15 cellular contexts compared by ENCODE assay signal in genomic region chr2:233934524-233934923, GRCh38. TPM values are rescaled to one million over a fixed set of nuclear protein-coding genes. Genes with fewer than 3 reads are reported as not detected.
DNase-seq lines count a peak whose midpoint lies in the region; ATAC-seq and TF ChIP-seq lines count a peak whose summit lies in the region.
"Had no signal": no experiment of that assay in that cellular context is flagged by ENCODE, and none has a peak within 500 bp of the region (broad histone marks: within the 10 kb centered on the region; RNA-seq: fewer than 3 reads in every experiment).

No MANE protein-coding gene starts in this region.

- TF ChIP-seq EP300 in SK-N-SH (IDR thresholded peaks at IDR 0.05; ENCODE audit: borderline replicate concordance in 1 of 2, low read depth in 1 of 2, low read length in 1 of 2) = no peak

- WGBS in SK-N-SH (ENCODE audit: low lambda C conversion rate) = 83% methylated on average over 1 of the region's 1 CpG

- H3K4me1 ChIP-seq in SK-N-SH (ENCODE audit: control insufficient read depth in 1 of 2, insufficient read depth in 2 of 2, low read depth in 1 of 2, low read length in 1 of 2) = no peaks in the 10 kb centered on the region; a peak in 1 of 4 replicates
- H3K4me1 ChIP-seq: Caco-2 had no signal

- H3K27ac ChIP-seq in SK-N-SH (ENCODE audit: low read depth in 2 of 2, low read length in 1 of 2) (no peak overlapping the region), VCaP (peak overlapping the region; percentile 86)
- H3K27ac ChIP-seq: HL-60 had no signal

- H4K20me1 ChIP-seq in SK-N-SH (ENCODE audit: insufficient read depth) = no peaks in the 10 kb centered on the region

- POLR2A ChIA-PET in SK-N-SH (lab: Yijun Ruan, JAX) = no interaction called here
- POLR2A ChIA-PET in GM10248 (lab: Yijun Ruan, JAX) = no interaction called here

- ATAC-seq in SK-N-SH treated with all-trans-retinoic acid at 6 μM for 48 hours (no peak), GM18517 (IDR thresholded peaks at IDR 0.05; ENCODE audit: unreplicated experiment) (no peak)

- no peak for TF ChIP-seq CTCF in SK-N-SH (IDR thresholded peaks at IDR 0.05)
- TF ChIP-seq CTCF in LNCaP clone FGC (IDR thresholded peaks at IDR 0.05; ENCODE audit: control insufficient read depth, extremely low read depth, insufficient read depth) = no peak
- no peak for TF ChIP-seq CTCF in VCaP (conservative IDR thresholded peaks at IDR 0.05)
- TF ChIP-seq CTCF in GM10248 (IDR thresholded peaks at IDR 0.05; ENCODE audit: control extremely low read depth, extremely low read depth, low read depth, missing control alignments) = no peak

- no peaks in the 10 kb centered on the region for H3K9me2 ChIP-seq in SK-N-SH

- H3K4me3 ChIP-seq in SK-N-SH (ENCODE audit: low read depth in 2 of 2, low read length in 1 of 2) (no peak overlapping the region), LNCaP clone FGC (ENCODE audit: low read depth, low read length) (no peak overlapping the region)

- TF ChIP-seq RAD21 in SK-N-SH (IDR thresholded peaks at IDR 0.05; ENCODE audit: low read length) = no peak

- H3K4me2 ChIP-seq in SK-N-SH = no peak overlapping the region

- no peaks in the 10 kb centered on the region for H3K27me3 ChIP-seq in SK-N-SH (ENCODE audit: insufficient read depth)

- no peaks in the 10 kb centered on the region for H3K79me2 ChIP-seq in SK-N-SH (ENCODE audit: insufficient read depth)

- DNase-seq in SK-N-SH = no peak
- peak; percentile 70 for DNase-seq in LNCaP clone FGC (ENCODE audit: low read depth)
- DNase-seq in GM10248 (ENCODE audit: extremely low spot score) = no peak
- DNase-seq in CD1c-positive myeloid dendritic cell (ENCODE audit: extremely low spot score) = no peak
- DNase-seq: ACHN; Caco-2; CD8-positive, alpha-beta memory T cell; HCEC 1CT; HFFc6; Kasumi-1 had no signal

- H3F3A ChIP-seq in SK-N-SH (replicated peaks; ENCODE audit: insufficient read depth) = no peaks in the 10 kb centered on the region

- CTCF ChIA-PET in SK-N-SH (lab: Yijun Ruan, JAX) (no interaction called here), GM10248 (lab: Yijun Ruan, JAX) (no interaction called here)

- no peak overlapping the region for H2AFZ ChIP-seq in SK-N-SH (ENCODE audit: low read depth)

- no peaks in the 10 kb centered on the region for H3K9me3 ChIP-seq in SK-N-SH
- H3K9me3 ChIP-seq: Caco-2 had no signal

- no peak overlapping the region for H3K9ac ChIP-seq in SK-N-SH

- H3K36me3 ChIP-seq in SK-N-SH (replicated peaks in 1 of 2; ENCODE audit: control insufficient read depth in 1 of 2, insufficient read depth in 2 of 2, low read length in 1 of 2) = no peaks in the 10 kb centered on the region

TF ChIP-seq in SK-N-SH, 30 proteins besides CTCF, POLR2A, EP300 and RAD21:
- TF ChIP-seq TCF12 (IDR thresholded peaks at IDR 0.05) (peak; percentile 53; the same call in 1 of the 2 replicates), TAF1 (IDR thresholded peaks at IDR 0.05; ENCODE audit: borderline replicate concordance, low read depth, low read length) (no peak), NFIC (IDR thresholded peaks at IDR 0.05; ENCODE audit: borderline replicate concordance) (peak; percentile 47; the same call in 1 of the 2 replicates)

TF ChIP-seq in SK-N-SH treated with all-trans-retinoic acid at 6 μM for 48 hours, 23 proteins besides CTCF, POLR2A, EP300 and RAD21:
- TF ChIP-seq POU6F1 (CRISPR knock-in tag; IDR thresholded peaks at IDR 0.05; ENCODE audit: borderline replicate concordance, low read depth) (no peak), SNAI2 (CRISPR knock-in tag; IDR thresholded peaks at IDR 0.05) (no peak), PPARA (CRISPR knock-in tag; IDR thresholded peaks at IDR 0.05; ENCODE audit: borderline replicate concordance) (no peak), CREB5 (CRISPR knock-in tag; IDR thresholded peaks at IDR 0.05; ENCODE audit: low read depth) (no peak), ESRRG (CRISPR knock-in tag; IDR thresholded peaks at IDR 0.05) (no peak), CSDC2 (CRISPR knock-in tag; IDR thresholded peaks at IDR 0.05) (no peak), ZC3H10 (CRISPR knock-in tag; IDR thresholded peaks at IDR 0.05) (no peak), ZFP3 (CRISPR knock-in tag; IDR thresholded peaks at IDR 0.05) (no peak), GLIS3 (CRISPR knock-in tag; IDR thresholded peaks at IDR 0.05) (no peak), OSR1 (CRISPR knock-in tag; IDR thresholded peaks at IDR 0.05) (no peak), ZNF70 (CRISPR knock-in tag; IDR thresholded peaks at IDR 0.05) (no peak), ARNTL (CRISPR knock-in tag; IDR thresholded peaks at IDR 0.05; ENCODE audit: borderline replicate concordance, low read depth) (no peak)

RNA-seq across cellular contexts. Expression of gene TRPM8, which starts 17.4 kb away (rescaled TPM):
- polyA plus RNA-seq in SK-N-SH (2012; rRNA removed) = 0.85 and 1.6 TPM in 2 replicates
- polyA plus RNA-seq in SK-N-SH (2012; cell fraction: cytosol; rRNA removed) = 0.71 and 1.5 TPM in 2 replicates
- 1.2 and 2.1 TPM in 2 replicates for polyA plus RNA-seq in SK-N-SH (2012; cell fraction: nucleus; rRNA removed)
- polyA plus RNA-seq: CD14-positive monocyte; CD8-positive, alpha-beta memory T cell had no signal
